In the genomic region with DNA sequence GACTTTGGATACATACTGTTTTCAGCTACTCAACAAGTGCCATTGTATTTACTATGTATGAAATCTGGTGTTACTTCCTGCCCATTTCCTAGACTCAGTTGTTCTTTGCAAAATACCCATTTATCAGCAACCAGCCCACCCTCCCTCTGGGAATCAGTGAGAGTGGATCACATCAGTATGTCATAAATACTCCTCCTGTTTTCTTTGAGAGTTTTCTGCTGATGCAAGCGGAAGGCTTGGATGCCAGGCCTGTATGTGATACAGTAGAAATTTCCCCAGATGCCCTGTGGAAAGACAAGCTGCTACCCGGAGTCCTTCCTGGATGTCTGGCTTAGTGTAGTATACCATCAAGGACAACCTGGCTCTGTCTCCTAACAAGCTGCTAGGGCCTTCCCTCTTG, we compare ENCODE assay signal across 16 cellular contexts. TPM values are rescaled to one million over a fixed set of nuclear protein-coding genes. Genes with fewer than 3 reads are reported as not detected.
DNase-seq lines count a peak whose midpoint lies in the region; FAIRE-seq and TF ChIP-seq lines count a peak whose summit lies in the region.
"Had no signal": no experiment of that assay in that cellular context is flagged by ENCODE, and none has a peak within 500 bp of the region (broad histone marks: within the 10 kb centered on the region; RNA-seq: fewer than 3 reads in every experiment).

No MANE protein-coding gene starts in this region.

- no peak for FAIRE-seq in H54 (lab: Jason Lieb, UNC)

- 93% methylated on average over 2 of the region's 2 CpGs for WGBS in thymus
- whole genome bisulfite sequencing in esophagus muscularis mucosa, result 83% methylated on average over 2 of the region's 2 CpGs

- H3K27me3 ChIP-seq in effector memory CD4-positive, alpha-beta T cell (replicated peaks; ENCODE audit: control insufficient read depth, insufficient read depth, low read length, poor library complexity, severe bottlenecking), result no peaks in the 10 kb centered on the region
- H3K27me3 ChIP-seq in thymus (ENCODE audit: control insufficient read depth, insufficient read depth) (no peaks in the 10 kb centered on the region), esophagus muscularis mucosa (no peaks in the 10 kb centered on the region)
- H3K27me3 ChIP-seq: left lung had no signal

- peak overlapping the region; percentile 99 for H3K27ac Mint-ChIP-seq in activated naive CD4-positive, alpha-beta T cell treated with anti-CD3 and anti-CD28 coated beads, Interleukin-2, amount 50 U/mL, for 24 hours
- H3K27ac Mint-ChIP-seq: endodermal cell, progenitor cell of endocrine pancreas had no signal

- TF ChIP-seq EP300 in esophagus muscularis mucosa (IDR thresholded peaks at IDR 0.05), result no peak

- H3K9me3 ChIP-seq in effector memory CD4-positive, alpha-beta T cell (ENCODE audit: control insufficient read depth, low read length), result no peaks in the 10 kb centered on the region
- H3K9me3 ChIP-seq in thymus (ENCODE audit: control insufficient read depth), result no peaks in the 10 kb centered on the region
- H3K9me3 ChIP-seq in esophagus muscularis mucosa, result no peaks in the 10 kb centered on the region
- H3K9me3 ChIP-seq: left lung had no signal

- no peaks in the 10 kb centered on the region for H3K27me3 Mint-ChIP-seq in activated naive CD4-positive, alpha-beta T cell treated with anti-CD3 and anti-CD28 coated beads, Interleukin-2, amount 50 U/mL, for 24 hours
- H3K27me3 Mint-ChIP-seq: progenitor cell of endocrine pancreas had no signal

- peaks cover 65% of the 10 kb centered on the region for H3K4me1 Mint-ChIP-seq in activated naive CD4-positive, alpha-beta T cell treated with anti-CD3 and anti-CD28 coated beads, Interleukin-2, amount 50 U/mL, for 24 hours
- H3K4me1 Mint-ChIP-seq: endodermal cell had no signal

- H3K4me1 ChIP-seq in effector memory CD4-positive, alpha-beta T cell (ENCODE audit: control insufficient read depth, insufficient read depth, low read length, poor library complexity, severe bottlenecking), result peaks cover 18% of the 10 kb centered on the region
- H3K4me1 ChIP-seq in thymus (ENCODE audit: control insufficient read depth, insufficient read depth, low read length) (peaks cover 6% of the 10 kb centered on the region), esophagus muscularis mucosa (no peaks in the 10 kb centered on the region)

- H3K4me3 Mint-ChIP-seq in activated naive CD4-positive, alpha-beta T cell treated with anti-CD3 and anti-CD28 coated beads, Interleukin-2, amount 50 U/mL, for 24 hours, result peak overlapping the region; percentile 73
- H3K4me3 Mint-ChIP-seq: endodermal cell had no signal

- no peak for DNase-seq in activated naive CD4-positive, alpha-beta T cell (lab: John Stamatoyannopoulos, UW)
- DNase-seq in UCSD-AML1 (lab: John Stamatoyannopoulos, UW; ENCODE audit: unreplicated experiment) (peak; percentile 11), H54 (ENCODE audit: insufficient read length, low spot score) (no peak), putamen (ENCODE audit: low spot score) (no peak), esophagus muscularis mucosa (ENCODE audit: extremely low spot score) (no peak)
- DNase-seq in effector memory CD4-positive, alpha-beta T cell, result no peak
- DNase-seq: caudate nucleus, endodermal cell, foreskin fibroblast, KBM-7, left lung, NCI-H1105, SHP77 had no signal

- H3K4me3 ChIP-seq in effector memory CD4-positive, alpha-beta T cell (ENCODE audit: insufficient read depth, low read depth, low read length, poor library complexity, severe bottlenecking), result no peak overlapping the region
- H3K4me3 ChIP-seq in thymus (ENCODE audit: low read length) (no peak overlapping the region), esophagus muscularis mucosa (no peak overlapping the region)
- H3K4me3 ChIP-seq: left lung had no signal

- H3K36me3 Mint-ChIP-seq in activated naive CD4-positive, alpha-beta T cell treated with anti-CD3 and anti-CD28 coated beads, Interleukin-2, amount 50 U/mL, for 24 hours, result peaks cover 10% of the 10 kb centered on the region

- TF ChIP-seq POLR2A in H54 (IDR thresholded peaks at IDR 0.05; ENCODE audit: low read depth, low read length), result no peak
- TF ChIP-seq POLR2A in esophagus muscularis mucosa (IDR thresholded peaks at IDR 0.05; ENCODE audit: low read depth), result no peak

- peaks cover under 1% of the 10 kb centered on the region for H3K36me3 ChIP-seq in effector memory CD4-positive, alpha-beta T cell (ENCODE audit: control insufficient read depth, insufficient read depth, low read length)
- H3K36me3 ChIP-seq in thymus (ENCODE audit: control insufficient read depth, insufficient read depth) (no peaks in the 10 kb centered on the region), esophagus muscularis mucosa (no peaks in the 10 kb centered on the region)
- H3K36me3 ChIP-seq: left lung had no signal

- H3K27ac ChIP-seq in effector memory CD4-positive, alpha-beta T cell (ENCODE audit: insufficient read depth, low read length, poor library complexity, severe bottlenecking), result peak overlapping the region; percentile 83
- H3K27ac ChIP-seq in thymus (ENCODE audit: low read depth) (peak overlapping the region; percentile 19), esophagus muscularis mucosa (replicated peaks in 1 of 4) (no peak overlapping the region)
- H3K27ac ChIP-seq: left lung had no signal

- TF ChIP-seq CTCF in esophagus muscularis mucosa (IDR thresholded peaks at IDR 0.05), result no peak

- peaks cover 14% of the 10 kb centered on the region for H3K9me3 Mint-ChIP-seq in activated naive CD4-positive, alpha-beta T cell treated with anti-CD3 and anti-CD28 coated beads, Interleukin-2, amount 50 U/mL, for 24 hours
- H3K9me3 Mint-ChIP-seq: endodermal cell had no signal

- intact Hi-C loops in esophagus muscularis mucosa (cut with DNase I), result no loop called here

RNA-seq across cellular contexts. Expression of gene PTPRC, which starts 2.4 kb away (rescaled TPM):
- polyA plus RNA-seq in thymus, result 130 TPM
- 10 to 100 TPM in 2 of 4 donors, 1 to 10 TPM in 2; 7.0 to 40.3 (median 10.0) TPM for total RNA-seq in esophagus muscularis mucosa
- total RNA-seq: progenitor cell of endocrine pancreas had no signal

Comparison
In these comparisons a context has a peak if more than half of its experiments do, and no peak if none do; other contexts are left out.
1. H3K27ac ChIP-seq: peak in effector memory CD4-positive, alpha-beta T cell (single experiment) and thymus (single experiment); none in esophagus muscularis mucosa (0 of 4).